Comparison of ENCODE assay signal across 8 cellular contexts in genomic region chr10:61836233-61836887, GRCh38.
DNase-seq lines count a peak whose midpoint lies in the region; ATAC-seq, FAIRE-seq and TF ChIP-seq lines count a peak whose summit lies in the region.

No MANE protein-coding gene starts in this region.

- TF ChIP-seq CTCF in 22Rv1 (IDR thresholded peaks at IDR 0.05) (no peak), mammary epithelial cell (conservative IDR thresholded peaks at IDR 0.05 in 1 of 2, IDR thresholded peaks at IDR 0.05 in 1 of 2; ENCODE audit: extremely low read depth in 1 of 2, insufficient read depth in 1 of 2, low read depth in 1 of 2, low read length in 2 of 2) (no peak)

- BruUV-seq in mammary epithelial cell (replicated peaks; lab: Mats Ljungman, UMichigan), result TSS peak; percentile 45

- H3K9me3 ChIP-seq in mammary epithelial cell (replicated peaks; ENCODE audit: insufficient read depth, low read length) (no peaks in the 10 kb centered on the region), muscle layer of colon (ENCODE audit: low read length) (no peaks in the 10 kb centered on the region)

- H3K27ac ChIP-seq in 22Rv1 (peak overlapping the region; percentile 94), mammary epithelial cell (ENCODE audit: insufficient read depth, low read depth, low read length) (peak overlapping the region; percentile 30), muscle layer of colon (ENCODE audit: low read depth, low read length) (peak overlapping the region; percentile 81)

- H3K27me3 ChIP-seq in mammary epithelial cell (ENCODE audit: insufficient read depth, low read length) (no peaks in the 10 kb centered on the region), muscle layer of colon (ENCODE audit: control insufficient read depth in 1 of 2, insufficient read depth in 2 of 2, low read length in 2 of 2) (no peaks in the 10 kb centered on the region)

- dilution Hi-C loops in mammary epithelial cell (cut with HindIII; ENCODE audit: low sequenced_read_pairs), result no loop called here

- peak overlapping the region; percentile 66 for H3K4me2 ChIP-seq in mammary epithelial cell (ENCODE audit: insufficient read depth, low read depth, low read length)

- in situ Hi-C loops in mammary epithelial cell (cut with MboI; ENCODE audit: low sequenced_read_pairs in 2 of 2), result no loop called here

- CTCF ChIA-PET in mammary epithelial cell (lab: Charles Lee; ENCODE audit: low non-redundant PET), result no interaction called here

- no peaks in the 10 kb centered on the region for H3K79me2 ChIP-seq in mammary epithelial cell (ENCODE audit: insufficient read depth, low read length)

- ATAC-seq in GM18873 (IDR thresholded peaks at IDR 0.05; ENCODE audit: low FRiP score, unreplicated experiment), result no peak
- ATAC-seq in left cardiac atrium, result no peak

- H3K4me1 ChIP-seq in mammary epithelial cell (ENCODE audit: insufficient read depth, low read length) (peaks cover 21% of the 10 kb centered on the region), muscle layer of colon (ENCODE audit: insufficient read depth, low read length) (peaks cover 27% of the 10 kb centered on the region)

- peak overlapping the region; percentile 6 for H2AFZ ChIP-seq in mammary epithelial cell (ENCODE audit: low read depth, low read length)

- H3K36me3 ChIP-seq in mammary epithelial cell (ENCODE audit: insufficient read depth, low read length), result no peaks in the 10 kb centered on the region
- no peaks in the 10 kb centered on the region for H3K36me3 ChIP-seq in muscle layer of colon (ENCODE audit: insufficient read depth, low read length)

- H3K9ac ChIP-seq in mammary epithelial cell (ENCODE audit: insufficient read depth, low read length) (no peak overlapping the region), muscle layer of colon (ENCODE audit: low read length) (no peak overlapping the region)

- no peak for FAIRE-seq in GM12892 (lab: Jason Lieb, UNC)

- TF ChIP-seq POLR2A in GM12892 (IDR thresholded peaks at IDR 0.05; ENCODE audit: low read depth, low read length), result no peak

- H3K4me3 ChIP-seq in mammary epithelial cell (replicated peaks in 1 of 3; ENCODE audit: insufficient read depth in 1 of 3, low read depth in 2 of 3, low read length in 3 of 3) (no peak overlapping the region), muscle layer of colon (ENCODE audit: low read depth in 1 of 2, low read length in 2 of 2) (peak overlapping the region in 1 of 2 donors; percentile 1)

- no peaks in the 10 kb centered on the region for H4K20me1 ChIP-seq in mammary epithelial cell (ENCODE audit: insufficient read depth, low read length)

- DNase-seq in M059J (ENCODE audit: low read depth) (peak; percentile 48), mammary epithelial cell (no peak), GM12892 (ENCODE audit: insufficient read length) (no peak), GDM1 (lab: John Stamatoyannopoulos, UW) (no peak), left cardiac atrium (no peak)

- intact Hi-C loops in mammary epithelial cell (cut with micrococcal nuclease) (loop anchor here (2.0 to 5.0 kb wide), 4 partner anchors 46 to 190 kb away; partner anchors contain the start of gene ARID5B), left cardiac atrium (cut with DNase I) (loop anchor here in 1 of 2 donors (10.0 kb wide), 1 partner anchor 82 kb away; no protein-coding TSS in a partner anchor)

- WGBS in mammary epithelial cell (ENCODE audit: low coverage, missing lambda C conversion rate), result 14% methylated on average over 4 of the region's 4 CpGs

Comparison
In these comparisons a context has a peak if more than half of its experiments do, and no peak if none do; other contexts are left out.
1. H3K27ac ChIP-seq: peak in every context shown above with its lines; median percentile 94 in 22Rv1; 81 in muscle layer of colon; 30 in mammary epithelial cell.